ENCODE assay signal across 28 cellular contexts in genomic region chr10:118785566-118785965, GRCh38.
"Had no signal": no experiment of that assay in that cellular context is flagged by ENCODE, and none has a peak within 500 bp of the region (broad histone marks: within the 10 kb centered on the region; RNA-seq: fewer than 3 reads in every experiment).

No MANE protein-coding gene starts in this region.

- ATAC-seq: naive thymus-derived CD8-positive, alpha-beta T cell; natural killer cell treated with Interleukin-12 subunit alpha and Interleukin-12 subunit beta and Interleukin-15 and Interleukin-18, amount 100 ng/mL, for 72 hours; pancreas; right cardiac atrium; right lobe of liver; stimulated activated effector memory CD8-positive, alpha-beta T cell treated with anti-CD3 and anti-CD28 coated beads, Interleukin-12 subunit alpha, Interleukin-12 subunit beta, amount 100 ng/mL, for 72 hours; stimulated activated naive B cell treated with anti-CD40 and anti-IgM and Interleukin-4, amounts not matched to agents 10 μg/mL and 1 μg/mL and 100 μg/mL, for 72 hours; upper lobe of right lung had no signal

- H3K27me3 ChIP-seq: pancreas, right lobe of liver, sigmoid colon, stomach, tibial artery, transverse colon, upper lobe of right lung, uterus had no signal

- H3K27me3 Mint-ChIP-seq: type B pancreatic cell had no signal

- H3K4me1 ChIP-seq: pancreas, prostate gland, right lobe of liver, sigmoid colon, stomach, tibial artery, transverse colon, upper lobe of right lung, uterus had no signal

- H3K4me3 ChIP-seq: pancreas, prostate gland, right lobe of liver, sigmoid colon, stomach, thoracic aorta, tibial artery, transverse colon, upper lobe of right lung, uterus had no signal

- DNase-seq: naive thymus-derived CD8-positive, alpha-beta T cell; nephron progenitor cell; nucleus accumbens; pancreas; retina; right cardiac atrium; right lobe of liver; sigmoid colon; small intestine; stimulated activated CD4-positive, alpha-beta T cell treated with anti-CD3 and anti-CD28 coated beads, Interleukin-15, amount 100 ng/mL, for 24 hours; stimulated activated CD4-positive, alpha-beta T cell treated with anti-CD3 and anti-CD28 coated beads, Interleukin-2, amount 100 ng/mL, for 24 hours; stimulated activated CD4-positive, alpha-beta T cell treated with anti-CD3 and anti-CD28 coated beads, Interleukin-2, amount 100 ng/mL, for 48 hours; stimulated activated CD4-positive, alpha-beta T cell treated with anti-CD3 and anti-CD28 coated beads, Interleukin-4, amount 100 ng/mL, for 24 hours; stimulated activated naive B cell treated with anti-CD40 and anti-IgM and Interleukin-4, amounts not matched to agents 10 μg/mL and 1 μg/mL and 100 μg/mL, for 72 hours; stimulated activated naive CD4-positive, alpha-beta T cell treated with Interleukin-2 at 50 U/mL for 16 hours; stomach; tibial artery; transverse colon; upper lobe of right lung; uterus had no signal

- H3K4me1 Mint-ChIP-seq: nephron progenitor cell; neural crest cell; stimulated activated effector memory CD8-positive, alpha-beta T cell treated with anti-CD3 and anti-CD28 coated beads, Interleukin-12 subunit alpha, Interleukin-12 subunit beta, amount 100 ng/mL, for 72 hours; stimulated activated naive B cell treated with anti-CD40 and anti-IgM and Interleukin-4, amounts not matched to agents 10 μg/mL and 1 μg/mL and 100 μg/mL, for 72 hours had no signal

- H3K9me3 Mint-ChIP-seq: naive thymus-derived CD8-positive, alpha-beta T cell; natural killer cell treated with Interleukin-12 subunit alpha and Interleukin-12 subunit beta and Interleukin-15 and Interleukin-18, amount 100 ng/mL, for 72 hours; neural crest cell; stimulated activated effector memory CD8-positive, alpha-beta T cell treated with anti-CD3 and anti-CD28 coated beads, Interleukin-12 subunit alpha, Interleukin-12 subunit beta, amount 100 ng/mL, for 72 hours; stimulated activated naive CD8-positive, alpha-beta T cell treated with anti-CD3 and anti-CD28 coated beads, Interleukin-15, Interleukin-2, amounts not matched to agents 100 ng/mL and 50 ng/mL, for 24 hours; type B pancreatic cell had no signal

- H3K9me3 ChIP-seq: neutrophil, pancreas, prostate gland, right lobe of liver, sigmoid colon, stomach, thoracic aorta, tibial artery, transverse colon, upper lobe of right lung, uterus had no signal

- H3K27ac Mint-ChIP-seq: naive thymus-derived CD8-positive, alpha-beta T cell; natural killer cell treated with Interleukin-12 subunit alpha and Interleukin-12 subunit beta and Interleukin-15 and Interleukin-18, amount 100 ng/mL, for 72 hours; nephron progenitor cell; stimulated activated effector memory CD8-positive, alpha-beta T cell treated with anti-CD3 and anti-CD28 coated beads, Interleukin-12 subunit alpha, Interleukin-12 subunit beta, amount 100 ng/mL, for 72 hours; stimulated activated naive B cell treated with anti-CD40 and anti-IgM and Interleukin-4, amounts not matched to agents 10 μg/mL and 1 μg/mL and 100 μg/mL, for 72 hours; stimulated activated naive CD8-positive, alpha-beta T cell treated with anti-CD3 and anti-CD28 coated beads, Interleukin-15, Interleukin-2, amounts not matched to agents 100 ng/mL and 50 ng/mL, for 24 hours; type B pancreatic cell had no signal

- H3K4me3 Mint-ChIP-seq: naive thymus-derived CD8-positive, alpha-beta T cell; natural killer cell treated with Interleukin-12 subunit alpha and Interleukin-12 subunit beta and Interleukin-15 and Interleukin-18, amount 100 ng/mL, for 72 hours; nephron progenitor cell; neural crest cell; stimulated activated effector memory CD8-positive, alpha-beta T cell treated with anti-CD3 and anti-CD28 coated beads, Interleukin-12 subunit alpha, Interleukin-12 subunit beta, amount 100 ng/mL, for 72 hours; stimulated activated naive B cell treated with anti-CD40 and anti-IgM and Interleukin-4, amounts not matched to agents 10 μg/mL and 1 μg/mL and 100 μg/mL, for 72 hours; stimulated activated naive CD8-positive, alpha-beta T cell treated with anti-CD3 and anti-CD28 coated beads, Interleukin-15, Interleukin-2, amounts not matched to agents 100 ng/mL and 50 ng/mL, for 24 hours; type B pancreatic cell had no signal

- H3K27ac ChIP-seq: neutrophil, pancreas, prostate gland, right lobe of liver, sigmoid colon, stomach, thoracic aorta, tibial artery, transverse colon, upper lobe of right lung, uterus had no signal

- FAIRE-seq: pancreas, small intestine had no signal

- H3K36me3 Mint-ChIP-seq: naive thymus-derived CD8-positive, alpha-beta T cell; natural killer cell treated with Interleukin-12 subunit alpha and Interleukin-12 subunit beta and Interleukin-15 and Interleukin-18, amount 100 ng/mL, for 72 hours; stimulated activated effector memory CD8-positive, alpha-beta T cell treated with anti-CD3 and anti-CD28 coated beads, Interleukin-12 subunit alpha, Interleukin-12 subunit beta, amount 100 ng/mL, for 72 hours; type B pancreatic cell had no signal

- H3K36me3 ChIP-seq: neutrophil, pancreas, prostate gland, right lobe of liver, sigmoid colon, stomach, thoracic aorta, tibial artery, transverse colon, upper lobe of right lung, uterus had no signal
